ENCODE assay signal across 21 cellular contexts in the genomic region with DNA sequence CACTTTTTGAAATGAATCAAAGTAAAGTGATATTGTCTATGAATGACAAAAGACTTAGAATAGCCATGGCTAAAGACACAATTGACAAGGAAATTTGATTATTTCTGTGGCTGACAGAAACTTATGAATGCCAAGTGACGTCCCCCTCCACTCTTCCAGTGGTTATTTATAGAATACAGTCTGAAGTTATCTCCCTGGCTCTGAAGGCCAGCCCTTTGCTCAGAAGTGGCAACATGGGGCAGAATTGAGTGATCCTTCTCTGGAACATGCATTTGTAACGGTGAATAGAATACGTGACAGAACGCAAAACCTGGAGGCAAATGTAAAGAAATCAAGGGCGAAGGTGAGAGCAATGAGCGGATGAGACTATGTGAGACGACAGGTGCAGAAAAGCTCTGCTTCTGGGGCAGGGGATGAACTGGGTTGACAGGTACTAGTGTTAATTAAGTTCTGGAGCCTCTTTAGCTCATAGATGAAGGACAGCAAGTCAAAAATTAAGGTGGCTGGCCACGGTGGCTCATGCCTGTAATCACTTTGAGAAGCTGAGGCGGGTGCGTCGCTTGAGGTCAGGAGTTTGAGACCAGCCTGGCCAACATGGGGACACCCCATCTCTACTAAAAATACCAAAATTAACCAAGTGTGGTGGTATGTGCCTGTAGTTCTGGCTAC.
A peak's percentile ranks its signal among the peaks of the same experiment; 100 is the strongest.
DNase-seq lines count a peak whose midpoint lies in the region; ATAC-seq, FAIRE-seq and TF ChIP-seq lines count a peak whose summit lies in the region.
"Had no signal": no experiment of that assay in that cellular context is flagged by ENCODE, and none has a peak within 500 bp of the region (broad histone marks: within the 10 kb centered on the region; RNA-seq: fewer than 3 reads in every experiment).

No MANE protein-coding gene starts in this region.

- no peak for DNase-seq in left ventricle myocardium superior
- no peak for DNase-seq in right cardiac atrium
- DNase-seq in H1 (ENCODE audit: low read depth in 1 of 2, low spot score in 2 of 2), result no peak
- no peak for DNase-seq in mesendoderm
- DNase-seq in sigmoid colon, result peak; percentile 30
- DNase-seq in stimulated activated CD4-positive, alpha-beta T cell treated with anti-CD3 and anti-CD28 coated beads, Interleukin-2, amount 100 ng/mL, for 48 hours, result no peak
- DNase-seq: CD8-positive, alpha-beta T cell; COR-L47; DMS 273 treated with DMSO at 0.1 percent for 48 hours; DMS53; DND-41; EL; GM23248; H7; HFFc6 had no signal

- no peak overlapping the region for H4K91ac ChIP-seq in H1 (replicated peaks; ENCODE audit: insufficient read length, low read length)

- H2AK5ac ChIP-seq in H1 (ENCODE audit: low read depth, low read length), result no peak overlapping the region; the same call in 1 of the 2 replicates
- H2AK5ac ChIP-seq in mesendoderm (ENCODE audit: low read length), result no peak overlapping the region

- TF ChIP-seq RAD21 in H1 (IDR thresholded peaks at IDR 0.05 in 1 of 2, conservative IDR thresholded peaks at IDR 0.05 in 1 of 2; ENCODE audit: low read depth in 2 of 2, low read length in 2 of 2), result no peak

- H3K36me3 ChIP-seq in H1 (ENCODE audit: control insufficient read depth in 2 of 4, insufficient read depth in 4 of 4, low read length in 3 of 4), result no peaks in the 10 kb centered on the region
- no peaks in the 10 kb centered on the region for H3K36me3 ChIP-seq in mesendoderm (ENCODE audit: control insufficient read depth, insufficient read depth, low read length)
- H3K36me3 ChIP-seq in sigmoid colon, result no peaks in the 10 kb centered on the region
- H3K36me3 ChIP-seq: BLaER1 treated with 17β-estradiol and CSF1 and Interleukin-3, amounts not matched to agents 10 nM and 100 nM had no signal

- H2BK12ac ChIP-seq in H1 (ENCODE audit: low read depth, low read length), result peak overlapping the region; percentile 78; the same call in 1 of the 2 replicates

- H3K4me1 ChIP-seq in right cardiac atrium (ENCODE audit: control insufficient read depth, insufficient read depth, low read length), result no peaks in the 10 kb centered on the region
- H3K4me1 ChIP-seq in H1 (replicated peaks in 1 of 4; ENCODE audit: control insufficient read depth in 3 of 4, insufficient read depth in 4 of 4, low read length in 3 of 4), result peaks cover 7 to 23% (median 17%) of the 10 kb centered on the region in 4 experiments; a peak in 4 of 7 replicates
- peaks cover 10% of the 10 kb centered on the region for H3K4me1 ChIP-seq in mesendoderm (ENCODE audit: control insufficient read depth, low read depth, low read length)
- no peaks in the 10 kb centered on the region for H3K4me1 ChIP-seq in sigmoid colon
- H3K4me1 ChIP-seq: BLaER1 treated with 17β-estradiol and CSF1 and Interleukin-3, amounts not matched to agents 10 nM and 100 nM had no signal

- H3K23ac ChIP-seq in H1 (ENCODE audit: insufficient read length) (no peak overlapping the region), mesendoderm (ENCODE audit: low read length) (no peak overlapping the region)

- peaks cover 0 to 1% of the 10 kb centered on the region in 2 experiments for H4K20me1 ChIP-seq in H1 (replicated peaks in 1 of 2; ENCODE audit: control insufficient read depth in 1 of 2, insufficient read depth in 2 of 2, low read length in 2 of 2)
- H4K20me1 ChIP-seq: BLaER1 treated with 17β-estradiol and CSF1 and Interleukin-3, amounts not matched to agents 10 nM and 100 nM had no signal

- H2AFZ ChIP-seq in H1 (ENCODE audit: low read length), result no peak overlapping the region
- H2AFZ ChIP-seq: GM23248 had no signal

- H3K79me1 ChIP-seq in H1 (ENCODE audit: low read depth, low read length) (no peaks in the 10 kb centered on the region), mesendoderm (ENCODE audit: low read length) (no peaks in the 10 kb centered on the region)

- no peak overlapping the region for H3K9ac ChIP-seq in H1 (replicated peaks in 1 of 4; ENCODE audit: extremely low read depth in 1 of 4, low read depth in 3 of 4, low read length in 3 of 4)
- no peak overlapping the region for H3K9ac ChIP-seq in mesendoderm (ENCODE audit: low read length)
- H3K9ac ChIP-seq: BLaER1 treated with 17β-estradiol and CSF1 and Interleukin-3, amounts not matched to agents 10 nM and 100 nM; GM23248 had no signal

- intact Hi-C loops in left ventricle myocardium superior (cut with micrococcal nuclease) (no loop called here), right cardiac atrium (cut with DNase I) (no loop called here), sigmoid colon (cut with DNase I) (no loop called here)

- no peak overlapping the region for H3K4me3 ChIP-seq in right cardiac atrium (ENCODE audit: low read length)
- H3K4me3 ChIP-seq in H1 (ENCODE audit: extremely low read depth in 1 of 4, insufficient read depth in 2 of 4, low read depth in 3 of 4, low read length in 4 of 4), result no peak overlapping the region
- H3K4me3 ChIP-seq in mesendoderm (ENCODE audit: low read length), result no peak overlapping the region
- no peak overlapping the region for H3K4me3 ChIP-seq in sigmoid colon
- H3K4me3 ChIP-seq: BLaER1 treated with 17β-estradiol and CSF1 and Interleukin-3, amounts not matched to agents 10 nM and 100 nM; GM12878; GM23248 had no signal

- no peak overlapping the region for H3K27ac ChIP-seq in right cardiac atrium (ENCODE audit: low read length)
- H3K27ac ChIP-seq in H1 (ENCODE audit: low read depth, low read length), result no peak overlapping the region
- H3K27ac ChIP-seq in mesendoderm (ENCODE audit: low read depth, low read length), result no peak overlapping the region
- H3K27ac ChIP-seq in sigmoid colon, result no peak overlapping the region
- H3K27ac ChIP-seq: BLaER1 treated with 17β-estradiol and CSF1 and Interleukin-3, amounts not matched to agents 10 nM and 100 nM; GM23248 had no signal

- H3K18ac ChIP-seq in H1 (ENCODE audit: extremely low read depth, low read length) (no peak overlapping the region), mesendoderm (ENCODE audit: low read length) (no peak overlapping the region)

- peaks cover 4% of the 10 kb centered on the region; the same call in 1 of the 2 replicates for H3K23me2 ChIP-seq in H1 (ENCODE audit: low read depth, low read length)

- H3K79me2 ChIP-seq in H1 (ENCODE audit: control insufficient read depth in 1 of 2, insufficient read depth in 2 of 2, low read length in 2 of 2) (no peaks in the 10 kb centered on the region), mesendoderm (ENCODE audit: control insufficient read depth, insufficient read depth, low read length) (no peaks in the 10 kb centered on the region)

- H3K4me2 ChIP-seq in H1 (ENCODE audit: insufficient read depth in 1 of 2, low read depth in 2 of 2, low read length in 2 of 2) (no peak overlapping the region), mesendoderm (ENCODE audit: low read length) (no peak overlapping the region)
- H3K4me2 ChIP-seq: BLaER1 treated with 17β-estradiol and CSF1 and Interleukin-3, amounts not matched to agents 10 nM and 100 nM had no signal

- CTCF ChIA-PET in H1 (lab: Charles Lee; ENCODE audit: partially characterized antibody), result no interaction called here

- TF ChIP-seq CTCF in H1 (IDR thresholded peaks at IDR 0.05; ENCODE audit: control extremely low read depth in 1 of 3, insufficient read depth in 1 of 3, low read depth in 1 of 3, low read length in 3 of 3) (no peak), sigmoid colon (IDR thresholded peaks at IDR 0.05) (no peak)

- H3K27me3 ChIP-seq in right cardiac atrium (ENCODE audit: control insufficient read depth, insufficient read depth), result no peaks in the 10 kb centered on the region
- no peaks in the 10 kb centered on the region for H3K27me3 ChIP-seq in H1 (replicated peaks in 1 of 4; ENCODE audit: control insufficient read depth in 3 of 4, extremely low read depth in 1 of 4, insufficient read depth in 3 of 4, low read length in 3 of 4)
- no peaks in the 10 kb centered on the region for H3K27me3 ChIP-seq in mesendoderm (ENCODE audit: insufficient read depth, low read length, poor library complexity)
- peaks cover 0 to 4% (median 0%) of the 10 kb centered on the region in 3 donors for H3K27me3 ChIP-seq in sigmoid colon
- H3K27me3 ChIP-seq: BLaER1 treated with 17β-estradiol and CSF1 and Interleukin-3, amounts not matched to agents 10 nM and 100 nM had no signal

- H2BK5ac ChIP-seq in H1 (ENCODE audit: low read depth, low read length) (0 out of 2 replicates have a peak overlapping the region, but pooled peaks have one; percentile 37), mesendoderm (ENCODE audit: low read length) (no peak overlapping the region)

- H3K56ac ChIP-seq in H1 (replicated peaks; ENCODE audit: insufficient read length, low read depth, low read length) (no peak overlapping the region), mesendoderm (ENCODE audit: low read length) (no peak overlapping the region)

- no peak for TF ChIP-seq EP300 in H1 (IDR thresholded peaks at IDR 0.05; ENCODE audit: borderline replicate concordance in 1 of 2, low read depth in 2 of 2, low read length in 2 of 2)
- TF ChIP-seq EP300 in sigmoid colon (IDR thresholded peaks at IDR 0.05), result no peak

- 0 out of 2 replicates have a peak overlapping the region, but pooled peaks have one; percentile 8 for H2BK15ac ChIP-seq in H1 (ENCODE audit: low read length)
- peak overlapping the region; percentile 79 for H2BK15ac ChIP-seq in mesendoderm (replicated peaks; ENCODE audit: low read depth)

- 80% methylated on average over 11 of the region's 11 CpGs for WGBS in right cardiac atrium
- WGBS in H1 (ENCODE audit: extremely low coverage in 1 of 2, insufficient coverage in 1 of 2, insufficient read length in 1 of 2, insufficient replicate concordance in 2 of 2, low coverage in 1 of 2, low lambda C conversion rate in 2 of 2, missing lambda C conversion rate in 1 of 2), 2 experiments, result 93% methylated on average over 11 of the region's 11 CpGs; no CpG with 5 or more reads in 1 of the 2 experiments
- no CpG with 5 or more reads among the region's 11 CpGs for WGBS in mesendoderm (ENCODE audit: extremely low coverage, insufficient coverage, low lambda C conversion rate)
- WGBS in sigmoid colon, 2 donors, result 91 to 93% methylated on average over 11 of the region's 11 CpGs

- POLR2A ChIA-PET in H1 (lab: Charles Lee; ENCODE audit: partially characterized antibody), result interaction anchor here (0.7 kb wide), 1 partner anchor 27 kb away, joined by 3 read pairs; no protein-coding TSS in a partner anchor

- FAIRE-seq in H1 (lab: Jason Lieb, UNC), result no peak
- FAIRE-seq: GM12878, HepG2 had no signal

- ATAC-seq in left ventricle myocardium superior (peak; percentile 34), right cardiac atrium (no peak), GM19395 (IDR thresholded peaks at IDR 0.05; ENCODE audit: unreplicated experiment) (no peak), HG03342 (IDR thresholded peaks at IDR 0.05; ENCODE audit: unreplicated experiment) (no peak)
- ATAC-seq: CD8-positive, alpha-beta T cell; GM12878; HCT116; HepG2 had no signal

- H3K9me3 ChIP-seq in right cardiac atrium (ENCODE audit: control insufficient read depth, low read length) (no peaks in the 10 kb centered on the region), H1 (ENCODE audit: insufficient read depth in 2 of 2, low read depth in 1 of 2, low read length in 1 of 2) (no peaks in the 10 kb centered on the region), sigmoid colon (no peaks in the 10 kb centered on the region)
- H3K9me3 ChIP-seq: BLaER1 treated with 17β-estradiol and CSF1 and Interleukin-3, amounts not matched to agents 10 nM and 100 nM had no signal

- H3K4ac ChIP-seq in H1 (replicated peaks; ENCODE audit: insufficient read length, low read depth, low read length) (no peak overlapping the region), mesendoderm (ENCODE audit: low read depth, low read length) (no peak overlapping the region)

- no peak overlapping the region for H3K14ac ChIP-seq in H1 (ENCODE audit: insufficient read length)

- H4K5ac ChIP-seq in H1 (ENCODE audit: insufficient read length, low read depth, low read length) (no peak overlapping the region), mesendoderm (ENCODE audit: low read length) (no peak overlapping the region)

- H4K8ac ChIP-seq in H1 (ENCODE audit: extremely low read depth, insufficient read depth, low read length), result no peak overlapping the region
- H4K8ac ChIP-seq in mesendoderm (ENCODE audit: low read depth, low read length), result no peak overlapping the region

- H2BK20ac ChIP-seq in H1 (ENCODE audit: low read length), result peak overlapping the region; percentile 28; the same call in 1 of the 2 replicates

- H2BK120ac ChIP-seq in H1 (replicated peaks; ENCODE audit: low read depth, low read length), result no peak overlapping the region
- H2BK120ac ChIP-seq in mesendoderm (ENCODE audit: low read depth, low read length), result no peak overlapping the region

- TF ChIP-seq POLR2A in H1 (IDR thresholded peaks at IDR 0.05; ENCODE audit: control extremely low read depth in 1 of 2, low read depth in 2 of 2, low read length in 2 of 2), result no peak
- no peak for TF ChIP-seq POLR2A in sigmoid colon (IDR thresholded peaks at IDR 0.05)
